In genomic region chr1:21647431-21648373, GRCh38 we compare ENCODE assay signal across 8 cellular contexts. TPM values are rescaled to one million over a fixed set of nuclear protein-coding genes. Genes with fewer than 3 reads are reported as not detected.
DNase-seq lines count a peak whose midpoint lies in the region; ATAC-seq and TF ChIP-seq lines count a peak whose summit lies in the region.

No MANE protein-coding gene starts in this region.

- H2BK5ac ChIP-seq in IMR-90 (ENCODE audit: low read depth, low read length, poor library complexity, severe bottlenecking) = no peak overlapping the region

- TF ChIP-seq RAD21 in IMR-90 (IDR thresholded peaks at IDR 0.05; ENCODE audit: low read length) = no peak

- H3K9me3 ChIP-seq in IMR-90 (ENCODE audit: control insufficient read depth, insufficient read depth, low read length) (no peaks in the 10 kb centered on the region), aorta (ENCODE audit: control insufficient read depth, low read length) (no peaks in the 10 kb centered on the region)

- H3K27ac ChIP-seq in IMR-90 (ENCODE audit: insufficient read depth, low read length) (no peak overlapping the region), aorta (ENCODE audit: low read depth in 1 of 2, low read length in 2 of 2) (no peak overlapping the region)

- CTCF ChIA-PET in IMR-90 (lab: Yijun Ruan, JAX) = interaction anchor here (0.6 to 1.5 kb wide), 2 partner anchors 157 to 1289 kb away, joined by 3 read pairs; no protein-coding TSS in a partner anchor
- CTCF ChIA-PET in activated naive CD4-positive, alpha-beta T cell treated with anti-CD3 and anti-CD28 coated beads, Interleukin-2, amount 10 ng/mL, durations not matched to agents 7 days and 5 days (lab: Charles Lee) = interaction anchor here (1.1 to 1.4 kb wide), 2 partner anchors 10 to 15 kb away, joined by 3 to 4 read pairs; no protein-coding TSS in a partner anchor

- H3K79me1 ChIP-seq in IMR-90 (ENCODE audit: low read depth in 1 of 2, low read length in 2 of 2) = no peaks in the 10 kb centered on the region

- dilution Hi-C loops in IMR-90 (cut with HindIII; ENCODE audit: low sequenced_read_pairs, unreplicated experiment) = no loop called here

- H4K20me1 ChIP-seq in IMR-90 (ENCODE audit: insufficient read depth, low read length) = peaks cover 4% of the 10 kb centered on the region; the same call in 1 of the 2 replicates

- H3K23ac ChIP-seq in IMR-90 (ENCODE audit: low read depth, low read length) = no peak overlapping the region

- no peak overlapping the region for H2BK15ac ChIP-seq in IMR-90 (ENCODE audit: low read depth, low read length)

- H4K8ac ChIP-seq in IMR-90 (ENCODE audit: low read depth in 2 of 2, low read length in 2 of 2) = no peak overlapping the region

- 26% methylated on average over 13 of the region's 19 CpGs; no CpG with 5 or more reads in 1 of the 2 experiments for WGBS in IMR-90 (ENCODE audit: extremely low coverage in 2 of 2, insufficient read length in 1 of 2), 2 experiments
- 37% methylated on average over 19 of the region's 19 CpGs for WGBS in aorta, 2 donors

- peaks cover 54% of the 10 kb centered on the region for H3K27me3 Mint-ChIP-seq in activated naive CD4-positive, alpha-beta T cell treated with anti-CD3 and anti-CD28 coated beads, Interleukin-2, amount 10 ng/mL, durations not matched to agents 7 days and 5 days

- H3K56ac ChIP-seq in IMR-90 (ENCODE audit: extremely low read depth, insufficient read depth, low read length) = no peak overlapping the region

- no peak overlapping the region for H3K9ac ChIP-seq in IMR-90 (ENCODE audit: low read depth, low read length)

- no peaks in the 10 kb centered on the region for H3K9me3 Mint-ChIP-seq in activated naive CD4-positive, alpha-beta T cell treated with anti-CD3 and anti-CD28 coated beads, Interleukin-2, amount 10 ng/mL, durations not matched to agents 7 days and 5 days

- no peak overlapping the region for H2AK9ac ChIP-seq in IMR-90 (replicated peaks; ENCODE audit: low read depth, low read length, poor library complexity)

- H3K4me1 ChIP-seq in IMR-90 (ENCODE audit: control insufficient read depth, insufficient read depth, low read length) (peaks cover 3% of the 10 kb centered on the region; the same call in 1 of the 2 replicates), aorta (ENCODE audit: control insufficient read depth in 1 of 2, insufficient read depth in 2 of 2, low read length in 2 of 2) (no peaks in the 10 kb centered on the region)

- H3K18ac ChIP-seq in IMR-90 (ENCODE audit: low read depth, low read length) = no peak overlapping the region

- H3K27ac Mint-ChIP-seq in activated naive CD4-positive, alpha-beta T cell treated with anti-CD3 and anti-CD28 coated beads, Interleukin-2, amount 10 ng/mL, durations not matched to agents 7 days and 5 days = no peak overlapping the region

- H2AK5ac ChIP-seq in IMR-90 (ENCODE audit: low read depth, low read length) = no peak overlapping the region

- H3K4me2 ChIP-seq in IMR-90 (ENCODE audit: low read depth, low read length) = no peak overlapping the region

- H3K36me3 ChIP-seq in IMR-90 (ENCODE audit: control insufficient read depth, insufficient read depth, low read length) (no peaks in the 10 kb centered on the region), aorta (ENCODE audit: control insufficient read depth in 1 of 2, insufficient read depth in 2 of 2, low read length in 1 of 2) (no peaks in the 10 kb centered on the region)

- intact Hi-C loops in IMR-90 (cut with micrococcal nuclease) = loop anchor here (1.0 kb wide), 1 partner anchor 12 kb away; no protein-coding TSS in a partner anchor
- intact Hi-C loops in aorta (cut with DNase I) = no loop called here

- no peak for TF ChIP-seq CTCF in IMR-90 (conservative IDR thresholded peaks at IDR 0.05; ENCODE audit: low read depth, low read length)

- H3K4ac ChIP-seq in IMR-90 (ENCODE audit: low read depth, low read length) = no peak overlapping the region

- BruUV-seq in IMR-90 (replicated peaks; lab: Mats Ljungman, UMichigan) = no TSS peak

- ATAC-seq in IMR-90 (ENCODE audit: low read depth) (peak; percentile 93), aorta (ENCODE audit: low FRiP score) (no peak), HG03139 (IDR thresholded peaks at IDR 0.05; ENCODE audit: unreplicated experiment) (no peak)

- H3K9me1 ChIP-seq in IMR-90 (ENCODE audit: insufficient read depth, low read length) = no peaks in the 10 kb centered on the region

- in situ Hi-C loops in IMR-90 (cut with MboI; ENCODE audit: low sequenced_read_pairs) = no loop called here

- H3K4me3 ChIP-seq in IMR-90 (ENCODE audit: insufficient read depth, low read depth, low read length) = no peak overlapping the region
- H3K4me3 ChIP-seq in aorta (ENCODE audit: low read length in 2 of 2) = no peak overlapping the region

- no peak overlapping the region for H3K14ac ChIP-seq in IMR-90 (replicated peaks; ENCODE audit: low read depth, low read length)

- no peak overlapping the region for H3K4me3 Mint-ChIP-seq in activated naive CD4-positive, alpha-beta T cell treated with anti-CD3 and anti-CD28 coated beads, Interleukin-2, amount 10 ng/mL, durations not matched to agents 7 days and 5 days

- POLR2A ChIA-PET in IMR-90 (lab: Charles Lee; ENCODE audit: unreplicated experiment) = no interaction called here

- TF ChIP-seq POLR2A in IMR-90 (IDR thresholded peaks at IDR 0.05; ENCODE audit: low read depth, low read length) = no peak

- no peak overlapping the region for H2BK20ac ChIP-seq in IMR-90 (ENCODE audit: low read depth, low read length)

- DNase-seq in EH (ENCODE audit: low read depth) = peak; percentile 81
- peak; percentile 59 for DNase-seq in IMR-90
- peak; percentile 74 for DNase-seq in activated naive CD4-positive, alpha-beta T cell treated with anti-CD3 and anti-CD28 coated beads, Interleukin-2, amount 10 ng/mL, durations not matched to agents 7 days and 5 days
- DNase-seq in left kidney (ENCODE audit: low read depth, low spot score) = peak; percentile 95
- DNase-seq in aorta = no peak
- no peak for DNase-seq in activated effector memory CD4-positive, alpha-beta T cell treated with anti-CD3 and anti-CD28 coated beads, Interleukin-2, amount 50 U/mL, for 16 hours
- no peak for DNase-seq in D341Med (ENCODE audit: low spot score)

- H3K4me1 Mint-ChIP-seq in activated naive CD4-positive, alpha-beta T cell treated with anti-CD3 and anti-CD28 coated beads, Interleukin-2, amount 10 ng/mL, durations not matched to agents 7 days and 5 days = peaks cover 16% of the 10 kb centered on the region

- H2BK120ac ChIP-seq in IMR-90 (ENCODE audit: low read depth, low read length) = no peak overlapping the region

- H2AFZ ChIP-seq in IMR-90 (replicated peaks; ENCODE audit: low read length, poor library complexity) = no peak overlapping the region

- no peak overlapping the region for H4K5ac ChIP-seq in IMR-90 (ENCODE audit: low read depth, low read length)

- H3K27me3 ChIP-seq in IMR-90 (ENCODE audit: control insufficient read depth, insufficient read depth, low read length) (peaks cover 50% of the 10 kb centered on the region), aorta (ENCODE audit: control insufficient read depth in 1 of 2, insufficient read depth in 2 of 2, low read length in 1 of 2) (no peaks in the 10 kb centered on the region)

- H4K91ac ChIP-seq in IMR-90 (ENCODE audit: insufficient read depth, low read depth, low read length) = no peak overlapping the region

- no peaks in the 10 kb centered on the region for H3K36me3 Mint-ChIP-seq in activated naive CD4-positive, alpha-beta T cell treated with anti-CD3 and anti-CD28 coated beads, Interleukin-2, amount 10 ng/mL, durations not matched to agents 7 days and 5 days

TF ChIP-seq in IMR-90, 13 proteins besides CTCF, POLR2A, EP300 and RAD21:
- TF ChIP-seq MXI1 (IDR thresholded peaks at IDR 0.05; ENCODE audit: borderline replicate concordance, low read depth, low read length) (peak; percentile 67; the same call in 1 of the 2 replicates), RCOR1 (IDR thresholded peaks at IDR 0.05; ENCODE audit: insufficient replicate concordance, low read length) (peak; percentile 63), MAZ (IDR thresholded peaks at IDR 0.05; ENCODE audit: borderline replicate concordance, low read depth, low read length) (0 out of 2 replicates have a peak, but pooled peaks have one; percentile 18), CHD1 (IDR thresholded peaks at IDR 0.05; ENCODE audit: low read depth, low read length) (no peak)
TF ChIP-seq in IMR-90: peak in this region for 3.

RNA-seq across cellular contexts. Expression of gene RAP1GAP, which starts 21.5 kb away (rescaled TPM):
- total RNA-seq in IMR-90 (2012; rRNA removed) (under 0.01 TPM in 1 of 2 replicates, not detected in the other), aorta (under 1 TPM; 0.58 to 0.84 TPM)
- polyA plus RNA-seq in IMR-90 (2012; rRNA removed) (0.10 and 0.20 TPM in 2 replicates), aorta (1 to 10 TPM in 1 of 2 donors, under 1 TPM in 1; 0.33 to 4.9 TPM)
- 0.05 and 0.08 TPM in 2 replicates for polyA plus RNA-seq in IMR-90 (2012; cell fraction: cytosol; rRNA removed)
- polyA plus RNA-seq in IMR-90 (2012; cell fraction: nucleus; rRNA removed; ENCODE audit: low replicate concordance) = 0.21 and 0.33 TPM in 2 replicates

Comparison
In these comparisons a context has a peak if more than half of its experiments do, and no peak if none do; other contexts are left out.
1. DNase-seq: peak in EH (single experiment), IMR-90 (single experiment), activated naive CD4-positive, alpha-beta T cell treated with anti-CD3 and anti-CD28 coated beads, Interleukin-2, amount 10 ng/mL, durations not matched to agents 7 days and 5 days (single experiment) and left kidney (single experiment); none in aorta (0 of 2), activated effector memory CD4-positive, alpha-beta T cell treated with anti-CD3 and anti-CD28 coated beads, Interleukin-2, amount 50 U/mL, for 16 hours (single experiment) and D341Med (single experiment).